ENCODE assay signal across 1 cellular context in genomic region chr6:71171478-71172070, GRCh38.
A peak's percentile ranks its signal among the peaks of the same experiment; 100 is the strongest.
TF ChIP-seq lines count a peak whose summit lies in the region.

No MANE protein-coding gene starts in this region.

TF ChIP-seq in HEK293, 187 proteins besides CTCF, POLR2A, EP300 and RAD21 (continued from another document):
- TF ChIP-seq ZNF510 (tag by site-specific recombination; IDR thresholded peaks at IDR 0.05; ENCODE audit: insufficient replicate concordance) (no peak), PRDM1 (tag by site-specific recombination; IDR thresholded peaks at IDR 0.05) (no peak), ZNF701 (tag by site-specific recombination; IDR thresholded peaks at IDR 0.05) (no peak), PBX3 (CRISPR knock-in tag; IDR thresholded peaks at IDR 0.05) (no peak), ZFP69B (tag by site-specific recombination; IDR thresholded peaks at IDR 0.05) (no peak), KLF16 (tag by site-specific recombination; IDR thresholded peaks at IDR 0.05) (no peak), PRDM10 (tag by site-specific recombination; IDR thresholded peaks at IDR 0.05) (no peak), ZNF132 (tag by site-specific recombination; IDR thresholded peaks at IDR 0.05; ENCODE audit: borderline replicate concordance) (no peak), RBAK (tag by site-specific recombination; IDR thresholded peaks at IDR 0.05) (no peak), ZNF341 (tag by site-specific recombination; IDR thresholded peaks at IDR 0.05; ENCODE audit: low read depth) (no peak), KLF9 (tag by site-specific recombination; IDR thresholded peaks at IDR 0.05; ENCODE audit: low read depth) (no peak), ZNF266 (tag by site-specific recombination; IDR thresholded peaks at IDR 0.05; ENCODE audit: low read depth) (no peak), PRDM6 (tag by site-specific recombination; IDR thresholded peaks at IDR 0.05) (peak; percentile 87), ZXDB (tag by site-specific recombination; IDR thresholded peaks at IDR 0.05) (peak; percentile 39; the same call in 1 of the 2 replicates), ZFP41 (tag by site-specific recombination; IDR thresholded peaks at IDR 0.05; ENCODE audit: borderline replicate concordance) (no peak), ZNF324 (tag by site-specific recombination; IDR thresholded peaks at IDR 0.05) (no peak), SCRT2 (tag by site-specific recombination; IDR thresholded peaks at IDR 0.05) (peak; percentile 98), ZNF248 (tag by site-specific recombination; IDR thresholded peaks at IDR 0.05) (no peak), ZNF704 (tag by site-specific recombination; IDR thresholded peaks at IDR 0.05) (no peak), ZNF362 (tag by site-specific recombination; IDR thresholded peaks at IDR 0.05) (no peak), ZSCAN5A (tag by site-specific recombination; IDR thresholded peaks at IDR 0.05) (no peak), ZBTB49 (tag by site-specific recombination; IDR thresholded peaks at IDR 0.05; ENCODE audit: low read depth) (no peak), ZBTB1 (tag by site-specific recombination; IDR thresholded peaks at IDR 0.05) (no peak), HIC1 (tag by site-specific recombination; IDR thresholded peaks at IDR 0.05) (no peak), SETDB1 (IDR thresholded peaks at IDR 0.05; ENCODE audit: insufficient read length, low read length) (no peak), ZNF404 (tag by site-specific recombination; IDR thresholded peaks at IDR 0.05) (no peak), ZNF560 (tag by site-specific recombination; IDR thresholded peaks at IDR 0.05; ENCODE audit: borderline replicate concordance) (no peak), ZNF211 (tag by site-specific recombination; IDR thresholded peaks at IDR 0.05; ENCODE audit: low read depth) (no peak), SP7 (tag by site-specific recombination; IDR thresholded peaks at IDR 0.05) (no peak), ZNF24 (tag by site-specific recombination; IDR thresholded peaks at IDR 0.05) (no peak), GLIS1 (tag by site-specific recombination; IDR thresholded peaks at IDR 0.05) (no peak), FEZF1 (tag by site-specific recombination; IDR thresholded peaks at IDR 0.05) (peak; percentile 77), GLI2 (tag by site-specific recombination; IDR thresholded peaks at IDR 0.05; ENCODE audit: borderline replicate concordance, low read depth) (no peak), BCL6B (tag by site-specific recombination; IDR thresholded peaks at IDR 0.05) (peak; percentile 86), ZNF513 (tag by site-specific recombination; IDR thresholded peaks at IDR 0.05) (no peak), ZNF155 (tag by site-specific recombination; IDR thresholded peaks at IDR 0.05) (no peak)
TF ChIP-seq in HEK293: peak in this region for 9.
